Comparison of ENCODE assay signal across 16 cellular contexts in genomic region chr1:229884765-229885164, GRCh38.
DNase-seq lines count a peak whose midpoint lies in the region; ATAC-seq and TF ChIP-seq lines count a peak whose summit lies in the region.
"Had no signal": no experiment of that assay in that cellular context is flagged by ENCODE, and none has a peak within 500 bp of the region (broad histone marks: within the 10 kb centered on the region; RNA-seq: fewer than 3 reads in every experiment).

No MANE protein-coding gene starts in this region.

- CTCF ChIA-PET in activated naive CD4-positive, alpha-beta T cell treated with anti-CD3 and anti-CD28 coated beads for 36 hours (lab: Charles Lee), result no interaction called here

- WGBS in body of pancreas, 2 donors, result 26 to 36% methylated on average over 3 to 4 of the region's 4 CpGs
- WGBS in transverse colon (ENCODE audit: low coverage in 1 of 2), 2 donors, result 57 to 83% methylated on average over 1 to 4 of the region's 4 CpGs

- TF ChIP-seq CTCF in body of pancreas (IDR thresholded peaks at IDR 0.05), result peak in 5 of 7 experiments; percentile 13 to 64 (median 58)
- TF ChIP-seq CTCF in type B pancreatic cell (conservative IDR thresholded peaks at IDR 0.05), result no peak
- peak in 1 of 2 experiments; percentile 32; a peak in 1 of 4 replicates for TF ChIP-seq CTCF in GM23338 (conservative IDR thresholded peaks at IDR 0.05; ENCODE audit: low read depth in 2 of 2)
- TF ChIP-seq CTCF in transverse colon (IDR thresholded peaks at IDR 0.05), result no peak

- no peaks in the 10 kb centered on the region for H3K4me1 Mint-ChIP-seq in activated naive CD4-positive, alpha-beta T cell treated with anti-CD3 and anti-CD28 coated beads for 36 hours (ENCODE audit: low read depth)
- H3K4me1 Mint-ChIP-seq in type B pancreatic cell (ENCODE audit: unreplicated experiment), result peaks cover 12% of the 10 kb centered on the region
- peaks cover 2% of the 10 kb centered on the region; the same call in 1 of the 3 replicates for H3K4me1 Mint-ChIP-seq in GM23338

- H3K9me3 ChIP-seq in body of pancreas (no peaks in the 10 kb centered on the region), transverse colon (no peaks in the 10 kb centered on the region)

- no peak overlapping the region for H3K27ac Mint-ChIP-seq in activated naive CD4-positive, alpha-beta T cell treated with anti-CD3 and anti-CD28 coated beads for 36 hours
- H3K27ac Mint-ChIP-seq in type B pancreatic cell (no peak overlapping the region), GM23338 (no peak overlapping the region)
- H3K27ac Mint-ChIP-seq: activated naive CD8-positive, alpha-beta T cell treated with anti-CD3 and anti-CD28 coated beads, Interleukin-2, amount 50 U/mL, for 24 hours; activated T-cell treated with anti-CD3 and anti-CD28 coated beads, Interleukin-2, amount 50 U/mL, for 24 hours had no signal

- H3K27ac ChIP-seq in body of pancreas, result peak overlapping the region; percentile 84 to 94 (median 92)
- no peak overlapping the region for H3K27ac ChIP-seq in GM23338 (ENCODE audit: low read depth)
- H3K27ac ChIP-seq in transverse colon, result no peak overlapping the region
- H3K27ac ChIP-seq: epithelial cell of prostate, KMS-11 had no signal

- no peak overlapping the region for H3K4me2 ChIP-seq in GM23338
- H3K4me2 ChIP-seq: KMS-11 had no signal

- no peak overlapping the region for H2AFZ ChIP-seq in GM23338

- H3K27me3 Mint-ChIP-seq in activated naive CD4-positive, alpha-beta T cell treated with anti-CD3 and anti-CD28 coated beads for 36 hours (ENCODE audit: low read depth), result peaks cover 12% of the 10 kb centered on the region
- peaks cover 35% of the 10 kb centered on the region for H3K27me3 Mint-ChIP-seq in type B pancreatic cell
- H3K27me3 Mint-ChIP-seq in GM23338 (ENCODE audit: insufficient read depth, low read depth, poor library complexity), result no peaks in the 10 kb centered on the region

- no peaks in the 10 kb centered on the region for H3K79me2 ChIP-seq in GM23338 (replicated peaks; ENCODE audit: insufficient read depth)

- no peak overlapping the region for H3K4me3 Mint-ChIP-seq in activated naive CD4-positive, alpha-beta T cell treated with anti-CD3 and anti-CD28 coated beads for 36 hours
- H3K4me3 Mint-ChIP-seq in type B pancreatic cell (no peak overlapping the region), GM23338 (no peak overlapping the region)
- H3K4me3 Mint-ChIP-seq: activated naive CD8-positive, alpha-beta T cell treated with anti-CD3 and anti-CD28 coated beads, Interleukin-2, amount 50 U/mL, for 24 hours; activated T-cell treated with anti-CD3 and anti-CD28 coated beads, Interleukin-2, amount 50 U/mL, for 24 hours had no signal

- TF ChIP-seq POLR2A in body of pancreas (IDR thresholded peaks at IDR 0.05) (no peak), transverse colon (IDR thresholded peaks at IDR 0.05) (no peak)

- H3K4me3 ChIP-seq in body of pancreas (no peak overlapping the region), GM23338 (no peak overlapping the region), transverse colon (no peak overlapping the region)

- ATAC-seq in body of pancreas, result peak; percentile 23
- no peak; the same call in 2 of the 3 replicates for ATAC-seq in GM23338
- ATAC-seq: activated naive CD8-positive, alpha-beta T cell treated with anti-CD3 and anti-CD28 coated beads, Interleukin-2, amount 50 U/mL, for 24 hours had no signal

- H3K9me3 Mint-ChIP-seq in activated naive CD4-positive, alpha-beta T cell treated with anti-CD3 and anti-CD28 coated beads for 36 hours, result no peaks in the 10 kb centered on the region
- peaks cover 5% of the 10 kb centered on the region for H3K9me3 Mint-ChIP-seq in type B pancreatic cell
- H3K9me3 Mint-ChIP-seq in GM23338, result no peaks in the 10 kb centered on the region
- H3K9me3 Mint-ChIP-seq: activated naive CD8-positive, alpha-beta T cell treated with anti-CD3 and anti-CD28 coated beads, Interleukin-2, amount 50 U/mL, for 24 hours; activated T-cell treated with anti-CD3 and anti-CD28 coated beads, Interleukin-2, amount 50 U/mL, for 24 hours had no signal

- no peak for TF ChIP-seq EP300 in transverse colon (IDR thresholded peaks at IDR 0.05; ENCODE audit: low read depth)

- H3K36me3 ChIP-seq in body of pancreas (replicated peaks in 1 of 2; ENCODE audit: insufficient read depth in 1 of 2, low read depth in 2 of 2) (no peaks in the 10 kb centered on the region), GM23338 (ENCODE audit: insufficient read depth) (no peaks in the 10 kb centered on the region), transverse colon (no peaks in the 10 kb centered on the region)

- no peaks in the 10 kb centered on the region for H3K36me3 Mint-ChIP-seq in activated naive CD4-positive, alpha-beta T cell treated with anti-CD3 and anti-CD28 coated beads for 36 hours (ENCODE audit: low read depth)
- H3K36me3 Mint-ChIP-seq in type B pancreatic cell (no peaks in the 10 kb centered on the region), GM23338 (ENCODE audit: low read depth) (no peaks in the 10 kb centered on the region)

- peaks cover 82% of the 10 kb centered on the region for H3K4me1 ChIP-seq in body of pancreas
- H3K4me1 ChIP-seq in GM23338 (ENCODE audit: insufficient read depth), result no peaks in the 10 kb centered on the region
- H3K4me1 ChIP-seq in transverse colon, result no peaks in the 10 kb centered on the region

- in situ Hi-C loops in transverse colon (cut with MboI; ENCODE audit: low pct_ligation_motif_present in 1 of 4, low pct_unique_long_range_greater_than_20kb in 1 of 4, low sequenced_read_pairs in 3 of 4), result no loop called here

- H3F3A ChIP-seq in GM23338 (replicated peaks; ENCODE audit: low read depth), result no peaks in the 10 kb centered on the region

- H3K9me2 ChIP-seq in GM23338 (ENCODE audit: insufficient read depth), result no peaks in the 10 kb centered on the region

- DNase-seq in activated naive CD4-positive, alpha-beta T cell treated with anti-CD3 and anti-CD28 coated beads for 36 hours, result peak; percentile 28
- DNase-seq in activated naive CD4-positive, alpha-beta T cell treated with anti-CD3 and anti-CD28 coated beads, Interleukin-2, amount 50 U/mL, for 16 hours, result no peak
- DNase-seq in NCI-H146 treated with DMSO at 0.1 percent for 48 hours (lab: John Stamatoyannopoulos, UW; ENCODE audit: unreplicated experiment) (peak; percentile 25), body of pancreas (peak; percentile 86 to 95 (median 92)), type B pancreatic cell (ENCODE audit: extremely low spot score, unreplicated experiment) (peak; percentile 18), dedifferentiated amniotic fluid mesenchymal stem cell (ENCODE audit: extremely low spot score) (no peak), GM23338 (ENCODE audit: low spot score) (no peak), transverse colon (no peak)
- DNase-seq: activated naive CD8-positive, alpha-beta T cell treated with anti-CD3 and anti-CD28 coated beads, Interleukin-2, amount 50 U/mL, for 24 hours; activated T-cell treated with anti-CD3 and anti-CD28 coated beads, Interleukin-2, amount 50 U/mL, for 24 hours; DMS153; glutamatergic neuron; NCI-H1436 treated with DMSO at 0.1 percent for 48 hours; small intestine had no signal

- intact Hi-C loops in activated naive CD4-positive, alpha-beta T cell treated with anti-CD3 and anti-CD28 coated beads for 36 hours (cut with micrococcal nuclease), result no loop called here
- intact Hi-C loops in body of pancreas (cut with DNase I), result no loop called here
- intact Hi-C loops in transverse colon (cut with DNase I; ENCODE audit: low total_unique reads), result no loop called here

- H3K27me3 ChIP-seq in body of pancreas (no peaks in the 10 kb centered on the region), GM23338 (ENCODE audit: insufficient read depth) (no peaks in the 10 kb centered on the region), transverse colon (no peaks in the 10 kb centered on the region)

- no peaks in the 10 kb centered on the region for H4K20me1 ChIP-seq in GM23338 (replicated peaks; ENCODE audit: insufficient read depth)

TF ChIP-seq in GM23338, 12 proteins besides CTCF, POLR2A, EP300 and RAD21 (continues in another document):
- TF ChIP-seq REST (IDR thresholded peaks at IDR 0.05; ENCODE audit: unreplicated experiment) (no peak), EZH2phosphoT487 (IDR thresholded peaks at IDR 0.05; ENCODE audit: unreplicated experiment) (no peak), ETS1 (IDR thresholded peaks at IDR 0.05) (no peak)

Comparison
In these comparisons a context has a peak if more than half of its experiments do, and no peak if none do; other contexts are left out.
1. DNase-seq: peak in activated naive CD4-positive, alpha-beta T cell treated with anti-CD3 and anti-CD28 coated beads for 36 hours (single experiment), NCI-H146 treated with DMSO at 0.1 percent for 48 hours (single experiment), body of pancreas (4 of 4) and type B pancreatic cell (single experiment); none in activated naive CD4-positive, alpha-beta T cell treated with anti-CD3 and anti-CD28 coated beads, Interleukin-2, amount 50 U/mL, for 16 hours (single experiment), dedifferentiated amniotic fluid mesenchymal stem cell (single experiment), GM23338 (single experiment) and transverse colon (single experiment).
2. H3K27ac ChIP-seq: peak in body of pancreas (4 of 4); none in GM23338 (single experiment) and transverse colon (0 of 4).
3. CTCF ChIP-seq: peak in body of pancreas (5 of 7); none in type B pancreatic cell (single experiment) and transverse colon (0 of 5).